In genomic region chr18:456361-456821, GRCh38 we compare ENCODE assay signal across 12 cellular contexts. TPM values are rescaled to one million over a fixed set of nuclear protein-coding genes. Genes with fewer than 3 reads are reported as not detected.
DNase-seq lines count a peak whose midpoint lies in the region; ATAC-seq and TF ChIP-seq lines count a peak whose summit lies in the region.
"Had no signal": no experiment of that assay in that cellular context is flagged by ENCODE, and none has a peak within 500 bp of the region (broad histone marks: within the 10 kb centered on the region; RNA-seq: fewer than 3 reads in every experiment).

No MANE protein-coding gene starts in this region.

- peaks cover 8% of the 10 kb centered on the region for H3K27me3 Mint-ChIP-seq in nephron (ENCODE audit: low read depth)
- peaks cover 12 to 52% (median 20%) of the 10 kb centered on the region in 5 donors for H3K27me3 Mint-ChIP-seq in naive thymus-derived CD8-positive, alpha-beta T cell

- H3K9me2 ChIP-seq in OCI-LY7 (ENCODE audit: insufficient read depth, low read length) = no peaks in the 10 kb centered on the region

- H3K9me3 ChIP-seq in OCI-LY7 (ENCODE audit: low read length) (no peaks in the 10 kb centered on the region), thoracic aorta (peaks cover 9% of the 10 kb centered on the region)

- intact Hi-C loops in OCI-LY7 (cut with micrococcal nuclease; ENCODE audit: unreplicated experiment) = no loop called here

- TF ChIP-seq CTCF in OCI-LY7 (conservative IDR thresholded peaks at IDR 0.05; ENCODE audit: low read length) (no peak), nephron (IDR thresholded peaks at IDR 0.05; ENCODE audit: unreplicated experiment in 3 of 3) (no peak), thoracic aorta (IDR thresholded peaks at IDR 0.05) (no peak)

- BruUV-seq in OCI-LY7 (replicated peaks; lab: Mats Ljungman, UMichigan) = no TSS peak

- CTCF ChIA-PET in OCI-LY7 (lab: Charles Lee; ENCODE audit: unreplicated experiment) = no interaction called here

- H3K4me3 Mint-ChIP-seq in nephron = peak overlapping the region; percentile 56 to 83 (median 60)
- no peak overlapping the region for H3K4me3 Mint-ChIP-seq in naive thymus-derived CD8-positive, alpha-beta T cell
- H3K4me3 Mint-ChIP-seq: immature natural killer cell had no signal

- H3K9me3 Mint-ChIP-seq in nephron = peaks cover 19% of the 10 kb centered on the region
- H3K9me3 Mint-ChIP-seq in naive thymus-derived CD8-positive, alpha-beta T cell = peaks cover 0 to 38% (median 23%) of the 10 kb centered on the region in 9 donors
- H3K9me3 Mint-ChIP-seq: activated T-helper 2 cell treated with anti-CD3 and anti-CD28 coated beads, Interferon-gamma antibody, Interleukin-2, Interleukin-4, amounts not matched to agents 10 μg/mL and 5 μg/mL and 100 μg/mL, durations not matched to agents 14 hours and 24 hours and 36 hours had no signal

- DNase-seq in OCI-LY7 (ENCODE audit: low spot score) (no peak), fibroblast of peridontal ligament (ENCODE audit: extremely low read depth) (peak; percentile 85), thoracic aorta (ENCODE audit: low spot score) (no peak), AG08396 (ENCODE audit: low spot score) (no peak), NCI-H446 treated with DMSO at 0.1 percent for 48 hours (lab: John Stamatoyannopoulos, UW) (no peak), cortex of kidney (lab: John Stamatoyannopoulos, UW) (no peak)
- DNase-seq in naive thymus-derived CD8-positive, alpha-beta T cell = no peak
- DNase-seq: immature natural killer cell had no signal

- H3K27ac ChIP-seq in OCI-LY7 (ENCODE audit: low read depth, low read length, poor library complexity, severe bottlenecking) (no peak overlapping the region), thoracic aorta (peak overlapping the region; percentile 52 to 62)

- peaks cover 20% of the 10 kb centered on the region for H3K4me1 ChIP-seq in OCI-LY7 (ENCODE audit: insufficient read depth, low read length, poor library complexity, severe bottlenecking)
- peaks cover 8 to 33% of the 10 kb centered on the region in 2 donors for H3K4me1 ChIP-seq in thoracic aorta (ENCODE audit: control insufficient read depth in 1 of 2, low read depth in 2 of 2)

- no peaks in the 10 kb centered on the region for H3K27me3 ChIP-seq in thoracic aorta (replicated peaks; ENCODE audit: insufficient read depth)

- H3K36me3 ChIP-seq in OCI-LY7 (ENCODE audit: insufficient read depth, low read length) (no peaks in the 10 kb centered on the region), thoracic aorta (no peaks in the 10 kb centered on the region)

- no peaks in the 10 kb centered on the region for H3K79me2 ChIP-seq in OCI-LY7 (ENCODE audit: insufficient read depth, low read depth, low read length)

- no peaks in the 10 kb centered on the region for H4K20me1 ChIP-seq in OCI-LY7 (ENCODE audit: insufficient read depth, low read length)

- H3K36me3 Mint-ChIP-seq in nephron (ENCODE audit: low read depth) = peaks cover 22% of the 10 kb centered on the region
- H3K36me3 Mint-ChIP-seq in naive thymus-derived CD8-positive, alpha-beta T cell = peaks cover 0 to 18% (median 0%) of the 10 kb centered on the region in 3 donors
- H3K36me3 Mint-ChIP-seq: immature natural killer cell had no signal

- peak overlapping the region; percentile 56; the same call in 1 of the 2 replicates for H3K4me2 ChIP-seq in OCI-LY7 (ENCODE audit: low read length)

- POLR2A ChIA-PET in OCI-LY7 (lab: Charles Lee) = no interaction called here
- POLR2A ChIA-PET in naive thymus-derived CD8-positive, alpha-beta T cell (lab: Charles Lee) = no interaction called here

- ATAC-seq in thoracic aorta (ENCODE audit: insufficient number of reproducible peaks, low FRiP score, low read depth) = peak; percentile 52
- no peak for ATAC-seq in naive thymus-derived CD8-positive, alpha-beta T cell
- ATAC-seq: activated CD4-positive, CD25-positive, alpha-beta regulatory T cell treated with anti-CD3 and anti-CD28 coated beads, Interleukin-2, amount 50 U/mL, for 24 hours; HCT116 had no signal

- H3K4me1 Mint-ChIP-seq in nephron = peaks cover 43% of the 10 kb centered on the region
- H3K4me1 Mint-ChIP-seq in naive thymus-derived CD8-positive, alpha-beta T cell = no peaks in the 10 kb centered on the region
- H3K4me1 Mint-ChIP-seq: immature natural killer cell had no signal

- H2AFZ ChIP-seq in OCI-LY7 (ENCODE audit: low read length) = peak overlapping the region; percentile 93; the same call in 1 of the 2 replicates

- H3K4me3 ChIP-seq in OCI-LY7 (ENCODE audit: low read depth, low read length, poor library complexity, severe bottlenecking) = no peak overlapping the region
- H3K4me3 ChIP-seq in thoracic aorta = peak overlapping the region; percentile 62

- H3K27ac Mint-ChIP-seq in nephron = peak overlapping the region; percentile 97 to 99 (median 98)
- H3K27ac Mint-ChIP-seq in naive thymus-derived CD8-positive, alpha-beta T cell = no peak overlapping the region
- H3K27ac Mint-ChIP-seq: activated T-helper 2 cell treated with anti-CD3 and anti-CD28 coated beads, Interferon-gamma antibody, Interleukin-2, Interleukin-4, amounts not matched to agents 10 μg/mL and 5 μg/mL and 100 μg/mL, durations not matched to agents 14 hours and 24 hours and 36 hours; immature natural killer cell had no signal

RNA-seq across cellular contexts. Expression of gene COLEC12, which starts 44.1 kb away (rescaled TPM):
- not detected in 2 replicates for total RNA-seq in OCI-LY7 (2014; rRNA removed; shearing (Covaris generic))
- total RNA-seq in OCI-LY7 (2022) = not detected in 2 replicates
- 10 to 100 TPM; 19.3 to 21.3 TPM for total RNA-seq in thoracic aorta
- under 1 TPM in 1 of 2 experiments, not detected in 1; 0.13 TPM for total RNA-seq in naive thymus-derived CD8-positive, alpha-beta T cell
- polyA plus RNA-seq in naive thymus-derived CD8-positive, alpha-beta T cell = not detected
- total RNA-seq: activated T-helper 2 cell treated with anti-CD3 and anti-CD28 coated beads, Interferon-gamma antibody, Interleukin-2, Interleukin-4, amounts not matched to agents 10 μg/mL and 5 μg/mL and 100 μg/mL, durations not matched to agents 14 hours and 24 hours and 36 hours had no signal
- polyA plus RNA-seq: immature natural killer cell had no signal

Comparison
In these comparisons a context has a peak if more than half of its experiments do, and no peak if none do; other contexts are left out.
1. H3K27ac Mint-ChIP-seq: peak in nephron (3 of 3); none in naive thymus-derived CD8-positive, alpha-beta T cell (0 of 10).
2. H3K4me3 Mint-ChIP-seq: peak in nephron (3 of 3); none in naive thymus-derived CD8-positive, alpha-beta T cell (0 of 10).
3. RNA of gene COLEC12, which starts 44.1 kb away (total RNA-seq): 19.3 to 21.3 TPM in thoracic aorta; 0.13 TPM in naive thymus-derived CD8-positive, alpha-beta T cell and not detected in OCI-LY7; every median in the first group is over 10 times any median in the second.